24 cellular contexts compared by ENCODE assay signal in the genomic region with DNA sequence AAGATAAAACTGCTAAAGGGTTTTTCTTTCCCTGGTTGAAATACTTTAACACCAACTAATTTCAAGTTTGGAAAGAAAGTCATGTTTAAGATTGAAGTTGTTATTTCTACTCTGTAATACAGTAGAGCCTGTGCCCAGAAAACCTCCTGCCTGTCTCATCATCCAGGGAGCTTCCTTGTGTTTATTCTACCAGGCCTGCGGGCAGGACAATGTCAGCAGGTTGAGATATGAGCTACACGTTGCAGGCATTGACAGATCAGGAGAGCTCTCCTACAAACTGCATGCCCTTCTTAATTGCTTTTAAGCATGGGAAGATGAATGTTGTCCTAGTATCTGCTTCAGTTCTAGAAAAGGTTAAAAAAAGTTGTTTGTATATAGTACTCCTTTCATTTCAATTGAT.
"Had no signal": no experiment of that assay in that cellular context is flagged by ENCODE, and none has a peak within 500 bp of the region (broad histone marks: within the 10 kb centered on the region; RNA-seq: fewer than 3 reads in every experiment).

No MANE protein-coding gene starts in this region.

- H3K4me3 Mint-ChIP-seq: activated CD4-positive, alpha-beta T cell treated with anti-CD3 and anti-CD28 coated beads for 36 hours; activated CD8-positive, alpha-beta T cell treated with anti-CD3 and anti-CD28 coated beads for 36 hours; activated naive CD4-positive, alpha-beta T cell treated with anti-CD3 and anti-CD28 coated beads, Interleukin-2, amount 10 ng/mL, durations not matched to agents 7 days and 5 days; activated T-cell treated with anti-CD3 and anti-CD28 coated beads, Interleukin-2, amount 50 U/mL, for 72 hours; IgD-negative memory B cell; T-cell had no signal

- H3K27me3 Mint-ChIP-seq: activated CD4-positive, alpha-beta T cell treated with anti-CD3 and anti-CD28 coated beads for 36 hours; activated CD8-positive, alpha-beta T cell treated with anti-CD3 and anti-CD28 coated beads for 36 hours had no signal

- H3K36me3 ChIP-seq: ascending aorta, WERI-Rb-1 had no signal

- H3K27me3 ChIP-seq: ascending aorta, body of pancreas had no signal

- H3K4me3 ChIP-seq: ascending aorta, body of pancreas, SK-N-MC had no signal

- ATAC-seq: activated CD4-positive, alpha-beta T cell treated with anti-CD3 and anti-CD28 coated beads for 36 hours; activated CD8-positive, alpha-beta T cell treated with anti-CD3 and anti-CD28 coated beads for 36 hours; activated T-cell treated with anti-CD3 and anti-CD28 coated beads, Interleukin-2, amount 50 U/mL, for 72 hours; body of pancreas; T-cell had no signal

- H3K27ac Mint-ChIP-seq: activated CD4-positive, alpha-beta T cell treated with anti-CD3 and anti-CD28 coated beads for 36 hours; activated CD8-positive, alpha-beta T cell treated with anti-CD3 and anti-CD28 coated beads for 36 hours; activated naive CD4-positive, alpha-beta T cell treated with anti-CD3 and anti-CD28 coated beads, Interleukin-2, amount 10 ng/mL, durations not matched to agents 7 days and 5 days; activated T-cell treated with anti-CD3 and anti-CD28 coated beads, Interleukin-2, amount 50 U/mL, for 72 hours; activated T-helper 2 cell treated with anti-CD3 and anti-CD28 coated beads, Interferon-gamma antibody, Interleukin-2, Interleukin-4, amounts not matched to agents 10 μg/mL and 5 μg/mL and 100 μg/mL, durations not matched to agents 14 hours and 24 hours and 36 hours; IgD-negative memory B cell; T-cell had no signal

- H3K9me3 ChIP-seq: ascending aorta had no signal

- H3K27ac ChIP-seq: ascending aorta, body of pancreas, SK-N-MC, WERI-Rb-1 had no signal

- H3K36me3 Mint-ChIP-seq: activated naive CD4-positive, alpha-beta T cell treated with anti-CD3 and anti-CD28 coated beads, Interleukin-2, amount 10 ng/mL, durations not matched to agents 7 days and 5 days; IgD-negative memory B cell had no signal

- DNase-seq: activated CD4-positive, alpha-beta T cell treated with anti-CD3 and anti-CD28 coated beads for 36 hours; activated CD8-positive, alpha-beta memory T cell treated with anti-CD3 and anti-CD28 coated beads, Interleukin-2, amount 50 U/mL, for 4 hours; activated CD8-positive, alpha-beta T cell treated with anti-CD3 and anti-CD28 coated beads for 36 hours; activated gamma-delta T cell treated with Interleukin-2 at 50 U/mL for 16 hours; activated naive CD4-positive, alpha-beta T cell treated with anti-CD3 and anti-CD28 coated beads, Interleukin-2, amount 10 ng/mL, durations not matched to agents 7 days and 5 days; activated T-cell treated with anti-CD3 and anti-CD28 coated beads, Interleukin-2, amount 50 U/mL, for 72 hours; amniotic stem cell; body of pancreas; KG1; MV-4-11; NCI-H1105; NCI-H1436; NCI-H1694 treated with DMSO at 0.1 percent for 48 hours; NCI-H2029 treated with DMSO at 0.1 percent for 48 hours; NCI-H345; NCI-H510A; NCI-H526 treated with DMSO at 0.1 percent for 48 hours; NCI-H82; T-cell; WERI-Rb-1 had no signal
